Comparison of ENCODE assay signal across 14 cellular contexts in genomic region chr10:117185817-117186216, GRCh38. TPM values are rescaled to one million over a fixed set of nuclear protein-coding genes. Genes with fewer than 3 reads are reported as not detected.
DNase-seq lines count a peak whose midpoint lies in the region; ATAC-seq and TF ChIP-seq lines count a peak whose summit lies in the region.
"Not testable (repeated sequence)": the region's sequence is repeated elsewhere in the genome, so short reads cannot be mapped to it uniquely, and the experiment has no call there.
"Had no signal": no experiment of that assay in that cellular context is flagged by ENCODE, and none has a peak within 500 bp of the region (broad histone marks: within the 10 kb centered on the region; RNA-seq: fewer than 3 reads in every experiment).

No MANE protein-coding gene starts in this region.

- peak overlapping the region; percentile 63 for H2AFZ ChIP-seq in HCT116 (ENCODE audit: low read depth, low read length, poor library complexity, severe bottlenecking)
- H2AFZ ChIP-seq in IMR-90 (replicated peaks; ENCODE audit: low read length, poor library complexity) = peak overlapping the region; percentile 51

- not testable (repeated sequence) for H3K27me3 Mint-ChIP-seq in MCF 10A (ENCODE audit: insufficient read depth, unreplicated experiment)

- TF ChIP-seq POLR2A in HCT116 (IDR thresholded peaks at IDR 0.05; ENCODE audit: borderline replicate concordance, extremely low read depth, insufficient read depth, insufficient read length); IMR-90 (IDR thresholded peaks at IDR 0.05; ENCODE audit: low read depth, low read length); sigmoid colon (IDR thresholded peaks at IDR 0.05): not testable (repeated sequence)

- not testable (repeated sequence) for H3K79me2 ChIP-seq in HCT116 (ENCODE audit: insufficient read depth, low read length)

- peak overlapping the region; percentile 5 for H3K4me2 ChIP-seq in HCT116 (ENCODE audit: low read length)
- not testable (repeated sequence) for H3K4me2 ChIP-seq in IMR-90 (ENCODE audit: low read depth, low read length)

- H3K4ac ChIP-seq in IMR-90 (ENCODE audit: low read depth, low read length) = not testable (repeated sequence)

- dilution Hi-C loops in IMR-90 (cut with HindIII; ENCODE audit: low sequenced_read_pairs, unreplicated experiment) = not testable (repeated sequence)

- not testable (repeated sequence) for H2BK120ac ChIP-seq in IMR-90 (ENCODE audit: low read depth, low read length)

- H3K4me3 Mint-ChIP-seq in MCF 10A (ENCODE audit: unreplicated experiment) = not testable (repeated sequence)

- TF ChIP-seq EP300 in sigmoid colon (IDR thresholded peaks at IDR 0.05) = not testable (repeated sequence)

- not testable (repeated sequence) for H3K27ac Mint-ChIP-seq in MCF 10A (ENCODE audit: low read depth, unreplicated experiment)

- H3K9me3 Mint-ChIP-seq in MCF 10A (ENCODE audit: unreplicated experiment) = not testable (repeated sequence)

- H3K56ac ChIP-seq in IMR-90 (ENCODE audit: extremely low read depth, insufficient read depth, low read length) = not testable (repeated sequence)

- CTCF ChIA-PET in HCT116 (lab: Charles Lee) (interaction anchor here (1.0 to 7.8 kb wide), 5 partner anchors 11 to 389 kb away, joined by 3 to 64 read pairs (median 6); no protein-coding TSS in a partner anchor), IMR-90 (lab: Yijun Ruan, JAX) (interaction anchor here (1.3 kb wide), 1 partner anchor 11 kb away, joined by 3 read pairs; no protein-coding TSS in a partner anchor), MCF 10A (lab: Yijun Ruan, JAX) (interaction anchor here (0.6 to 5.9 kb wide), 5 partner anchors 8 to 402 kb away, joined by 3 to 39 read pairs (median 4); no protein-coding TSS in a partner anchor)

- TF ChIP-seq CTCF in HCT116 (IDR thresholded peaks at IDR 0.05 in 2 of 3, conservative IDR thresholded peaks at IDR 0.05 in 1 of 3; ENCODE audit: borderline replicate concordance in 1 of 3, insufficient read depth in 1 of 3, low read depth in 2 of 3, low read length in 2 of 3) (peak; percentile 3 to 34 (median 20); a peak in 2 of 6 replicates), MCF 10A (IDR thresholded peaks at IDR 0.05; ENCODE audit: unreplicated experiment) (peak; percentile 11), foreskin keratinocyte (conservative IDR thresholded peaks at IDR 0.05) (peak; percentile 35)
- not testable (repeated sequence) for TF ChIP-seq CTCF in IMR-90 (conservative IDR thresholded peaks at IDR 0.05; ENCODE audit: low read depth, low read length); sigmoid colon (IDR thresholded peaks at IDR 0.05)

- H3K9me2 ChIP-seq in HCT116 (ENCODE audit: insufficient read depth) = not testable (repeated sequence)

- not testable (repeated sequence) for H2BK5ac ChIP-seq in IMR-90 (ENCODE audit: low read depth, low read length, poor library complexity, severe bottlenecking)

- H3K36me3 ChIP-seq in HCT116 (ENCODE audit: control insufficient read depth in 1 of 2, insufficient read depth in 2 of 2, low read length in 2 of 2); IMR-90 (ENCODE audit: control insufficient read depth, insufficient read depth, low read length); sigmoid colon: not testable (repeated sequence)

- not testable (repeated sequence) for H4K20me1 ChIP-seq in HCT116 (ENCODE audit: insufficient read depth); IMR-90 (ENCODE audit: insufficient read depth, low read length)

- not testable (repeated sequence) for H4K91ac ChIP-seq in IMR-90 (ENCODE audit: insufficient read depth, low read depth, low read length)

- H3K36me3 Mint-ChIP-seq in MCF 10A (ENCODE audit: insufficient read depth, unreplicated experiment) = not testable (repeated sequence)

- not testable (repeated sequence) for H3K79me1 ChIP-seq in IMR-90 (ENCODE audit: low read depth in 1 of 2, low read length in 2 of 2)

- H4K8ac ChIP-seq in IMR-90 (ENCODE audit: low read depth in 2 of 2, low read length in 2 of 2) = not testable (repeated sequence)

- H3K14ac ChIP-seq in IMR-90 (replicated peaks; ENCODE audit: low read depth, low read length) = not testable (repeated sequence)

- H2AK5ac ChIP-seq in IMR-90 (ENCODE audit: low read depth, low read length) = not testable (repeated sequence)

- H2BK20ac ChIP-seq in IMR-90 (ENCODE audit: low read depth, low read length) = not testable (repeated sequence)

- DNase-seq in ELR (ENCODE audit: low read depth) (peak; percentile 10), HCT116 (ENCODE audit: low read depth, low spot score) (peak; percentile 23), SW480 (ENCODE audit: low spot score) (peak; percentile 36), foreskin keratinocyte (peak in 1 of 2 donors; percentile 39), sigmoid colon (peak; percentile 12)
- DNase-seq in IMR-90; MCF 10A (ENCODE audit: unreplicated experiment); epithelial cell of prostate (ENCODE audit: low read depth, low spot score): not testable (repeated sequence)

- not testable (repeated sequence) for BruUV-seq in HCT116 (replicated peaks; lab: Mats Ljungman, UMichigan); IMR-90 (replicated peaks; lab: Mats Ljungman, UMichigan); MCF 10A (replicated peaks; lab: Mats Ljungman, UMichigan)

- H3K23ac ChIP-seq in IMR-90 (ENCODE audit: low read depth, low read length) = not testable (repeated sequence)

- not testable (repeated sequence) for H3K4me3 ChIP-seq in HCT116 (replicated peaks in 1 of 2; ENCODE audit: low read depth in 1 of 2, low read length in 2 of 2); IMR-90 (ENCODE audit: insufficient read depth, low read depth, low read length); sigmoid colon

- H3K27me3 ChIP-seq in HCT116 (ENCODE audit: insufficient read depth, low read length); IMR-90 (ENCODE audit: control insufficient read depth, insufficient read depth, low read length); foreskin keratinocyte: not testable (repeated sequence)
- H3K27me3 ChIP-seq in sigmoid colon = peaks cover 0 to 11% (median 0%) of the 10 kb centered on the region in 3 donors

- TF ChIP-seq RAD21 in HCT116 (IDR thresholded peaks at IDR 0.05; ENCODE audit: low read depth); IMR-90 (IDR thresholded peaks at IDR 0.05; ENCODE audit: low read length): not testable (repeated sequence)

- in situ Hi-C loops in IMR-90 (cut with MboI; ENCODE audit: low sequenced_read_pairs) = not testable (repeated sequence)

- not testable (repeated sequence) for H3K4me1 Mint-ChIP-seq in MCF 10A (ENCODE audit: insufficient read depth, unreplicated experiment)

- H4K5ac ChIP-seq in IMR-90 (ENCODE audit: low read depth, low read length) = not testable (repeated sequence)

- not testable (repeated sequence) for H2BK15ac ChIP-seq in IMR-90 (ENCODE audit: low read depth, low read length)

- not testable (repeated sequence) for H3K9me3 ChIP-seq in HCT116 (ENCODE audit: control insufficient read depth in 1 of 2, insufficient read depth in 1 of 2, low read depth in 1 of 2, low read length in 2 of 2); IMR-90 (ENCODE audit: control insufficient read depth, insufficient read depth, low read length); sigmoid colon

- not testable (repeated sequence) for H3K27ac ChIP-seq in HCT116 (ENCODE audit: low read depth, low read length); IMR-90 (ENCODE audit: insufficient read depth, low read length); foreskin keratinocyte; sigmoid colon
- H3K27ac ChIP-seq in epithelial cell of prostate = peak overlapping the region; percentile 83

- H3K4me1 ChIP-seq in HCT116 (ENCODE audit: control insufficient read depth in 1 of 2, insufficient read depth in 2 of 2, low read length in 2 of 2) (peaks cover 14 to 34% of the 10 kb centered on the region in 2 experiments), foreskin keratinocyte (peaks cover 21% of the 10 kb centered on the region)
- not testable (repeated sequence) for H3K4me1 ChIP-seq in IMR-90 (ENCODE audit: control insufficient read depth, insufficient read depth, low read length); sigmoid colon

- not testable (repeated sequence) for H3K9ac ChIP-seq in HCT116 (ENCODE audit: low read length); IMR-90 (ENCODE audit: low read depth, low read length)

- WGBS in IMR-90 (ENCODE audit: extremely low coverage in 2 of 2, insufficient read length in 1 of 2), 2 experiments = 75% methylated on average over 2 of the region's 4 CpGs; no CpG with 5 or more reads in 1 of the 2 experiments
- 93 to 95% methylated on average over 4 of the region's 4 CpGs for WGBS in sigmoid colon, 2 donors

- peak; percentile 72 for ATAC-seq in HCT116
- ATAC-seq in IMR-90 (ENCODE audit: low read depth) = not testable (repeated sequence)
- peak; percentile 33 for ATAC-seq in foreskin keratinocyte

- RAD21 ChIA-PET in HCT116 (lab: Charles Lee; ENCODE audit: low non-redundant PET in 1 of 2, low total read pairs in 2 of 2, uncharacterized antibody in 2 of 2, unreplicated experiment in 2 of 2) = not testable (repeated sequence)

- POLR2A ChIA-PET in HCT116 (lab: Charles Lee) = interaction anchor here (1.0 to 1.6 kb wide), 2 partner anchors 11 to 179 kb away, joined by 3 to 4 read pairs; no protein-coding TSS in a partner anchor
- POLR2A ChIA-PET in IMR-90 (lab: Charles Lee; ENCODE audit: unreplicated experiment); MCF 10A (lab: Yijun Ruan, JAX): not testable (repeated sequence)

- not testable (repeated sequence) for H3K9me1 ChIP-seq in IMR-90 (ENCODE audit: insufficient read depth, low read length)

- not testable (repeated sequence) for H3K18ac ChIP-seq in IMR-90 (ENCODE audit: low read depth, low read length)

- H2AK9ac ChIP-seq in IMR-90 (replicated peaks; ENCODE audit: low read depth, low read length, poor library complexity) = not testable (repeated sequence)

- intact Hi-C loops in HCT116 (cut with micrococcal nuclease); IMR-90 (cut with micrococcal nuclease); MCF 10A (cut with micrococcal nuclease); sigmoid colon (cut with DNase I): not testable (repeated sequence)

RNA-seq across cellular contexts. Expression of gene KCNK18, which starts 11.5 kb away (rescaled TPM):
- total RNA-seq in HCT116 (2021; ENCODE audit: unreplicated experiment) (not detected), IMR-90 (2012; rRNA removed) (not detected in 2 replicates), MCF 10A (2022) (not detected in 2 replicates), foreskin keratinocyte (not detected in 2 replicates), sigmoid colon (not detected)
- polyA plus RNA-seq in HCT116 (2012) = not detected in 2 replicates
- polyA plus RNA-seq in IMR-90 (2012; rRNA removed) (not detected in 2 replicates), foreskin keratinocyte (not detected in 2 replicates), sigmoid colon (not detected)
- not detected in 2 replicates for polyA plus RNA-seq in IMR-90 (2012; cell fraction: cytosol; rRNA removed)
- not detected in 2 replicates for polyA plus RNA-seq in IMR-90 (2012; cell fraction: nucleus; rRNA removed; ENCODE audit: low replicate concordance)
- total RNA-seq: CD4-positive, alpha-beta T cell; CD8-positive, alpha-beta memory T cell; Daoy; H4 had no signal
- polyA plus RNA-seq: A549; CD14-positive monocyte; CD8-positive, alpha-beta memory T cell had no signal

RNA-seq across cellular contexts. Expression of gene VAX1, which starts 47.7 kb away (rescaled TPM):
- total RNA-seq in HCT116 (2021; ENCODE audit: unreplicated experiment) (not detected), IMR-90 (2012; rRNA removed) (not detected in 2 replicates), MCF 10A (2022) (not detected in 2 replicates), foreskin keratinocyte (0.04 and 0.14 TPM in 2 replicates), sigmoid colon (not detected)
- polyA plus RNA-seq in HCT116 (2012) = not detected in 2 replicates
- polyA plus RNA-seq in IMR-90 (2012; rRNA removed) (not detected in 2 replicates), foreskin keratinocyte (0.07 and 0.15 TPM in 2 replicates), sigmoid colon (not detected)
- polyA plus RNA-seq in IMR-90 (2012; cell fraction: cytosol; rRNA removed) = not detected in 2 replicates
- not detected in 2 replicates for polyA plus RNA-seq in IMR-90 (2012; cell fraction: nucleus; rRNA removed; ENCODE audit: low replicate concordance)
- total RNA-seq: CD4-positive, alpha-beta T cell; CD8-positive, alpha-beta memory T cell; H4 had no signal
- polyA plus RNA-seq: CD14-positive monocyte; CD8-positive, alpha-beta memory T cell had no signal

RNA-seq across cellular contexts. Expression of gene SLC18A2, which starts 55.1 kb away (rescaled TPM):
- total RNA-seq in HCT116 (2021; ENCODE audit: unreplicated experiment) (not detected), IMR-90 (2012; rRNA removed) (not detected in 2 replicates), MCF 10A (2022) (not detected in 2 replicates), foreskin keratinocyte (not detected in 2 replicates), sigmoid colon (1 to 10 TPM in 1 of 4 donors, under 1 TPM in 3; 0.54 to 1.4 (median 0.77) TPM)
- 0.04 TPM in 1 of 2 replicates, not detected in the other for polyA plus RNA-seq in HCT116 (2012)
- polyA plus RNA-seq in IMR-90 (2012; rRNA removed) (not detected in 2 replicates), foreskin keratinocyte (not detected in 2 replicates), sigmoid colon (under 1 TPM; 0.23 to 0.60 (median 0.25) TPM)
- not detected in 2 replicates for polyA plus RNA-seq in IMR-90 (2012; cell fraction: cytosol; rRNA removed)
- polyA plus RNA-seq in IMR-90 (2012; cell fraction: nucleus; rRNA removed; ENCODE audit: low replicate concordance) = not detected in 2 replicates
- total RNA-seq: Daoy had no signal
